In genomic region chr1:112466078-112466660, GRCh38 we compare ENCODE assay signal across 8 cellular contexts. TPM values are rescaled to one million over a fixed set of nuclear protein-coding genes. Genes with fewer than 3 reads are reported as not detected.
DNase-seq lines count a peak whose midpoint lies in the region; ATAC-seq, FAIRE-seq and TF ChIP-seq lines count a peak whose summit lies in the region.

No MANE protein-coding gene starts in this region.

- no peaks in the 10 kb centered on the region for H3K9me3 ChIP-seq in endodermal cell (ENCODE audit: control insufficient read depth, low read length)

- no peak overlapping the region for H3K27ac ChIP-seq in endodermal cell (ENCODE audit: low read depth, low read length)

- no peak overlapping the region for H3K9ac ChIP-seq in endodermal cell (ENCODE audit: extremely low read depth, low read length, poor library complexity, severe bottlenecking)

- no peaks in the 10 kb centered on the region for H3K36me3 Mint-ChIP-seq in endodermal cell (ENCODE audit: low read depth)
- no peaks in the 10 kb centered on the region for H3K36me3 Mint-ChIP-seq in mesothelial cell of epicardium

- H3K4me1 Mint-ChIP-seq in endodermal cell (peaks cover 38% of the 10 kb centered on the region), mesothelial cell of epicardium (peaks cover 38% of the 10 kb centered on the region)

- FAIRE-seq in HTR-8/SVneo (lab: Jason Lieb, UNC): peak; percentile 48

- peak overlapping the region; percentile 11 for H3K4me3 Mint-ChIP-seq in endodermal cell
- H3K4me3 Mint-ChIP-seq in mesothelial cell of epicardium: peak overlapping the region; percentile 77

- H3K9me3 Mint-ChIP-seq in endodermal cell (no peaks in the 10 kb centered on the region), mesothelial cell of epicardium (no peaks in the 10 kb centered on the region)

- H3K4me3 ChIP-seq in endodermal cell (ENCODE audit: low read length): peak overlapping the region; percentile 30

- in situ Hi-C loops in Caki2 (cut with HindIII; ENCODE audit: low pct_unique_long_range_greater_than_20kb, low sequenced_read_pairs): no loop called here

- H3K27ac Mint-ChIP-seq in endodermal cell: no peak overlapping the region
- peak overlapping the region; percentile 88 for H3K27ac Mint-ChIP-seq in mesothelial cell of epicardium

- DNase-seq in Caki2 (ENCODE audit: low read depth): peak; percentile 89
- peak; percentile 68 for DNase-seq in HTR-8/SVneo (ENCODE audit: insufficient read length, low spot score)
- DNase-seq in NOMO-1 treated with dmso at 0.1 percent for 144 hours (lab: John Stamatoyannopoulos, UW; ENCODE audit: unreplicated experiment): peak; percentile 99
- DNase-seq in activated CD8-positive, alpha-beta memory T cell treated with anti-CD3 and anti-CD28 coated beads, Interleukin-2, amount 50 U/mL, for 1 hour (ENCODE audit: extremely low read depth): peak; percentile 55
- peak; percentile 99 for DNase-seq in endodermal cell
- peak; percentile 87 to 95 for DNase-seq in mesothelial cell of epicardium (ENCODE audit: low spot score in 2 of 2, unreplicated experiment in 2 of 2)
- DNase-seq in stimulated activated CD8-positive, alpha-beta memory T cell treated with anti-CD3 and anti-CD28 coated beads, Interleukin-15, amount 100 ng/mL, for 4 hours (ENCODE audit: low read depth in 2 of 2): peak; percentile 59 to 73

- TF ChIP-seq CTCF in endodermal cell (conservative IDR thresholded peaks at IDR 0.05) (peak; percentile 90), mesothelial cell of epicardium (IDR thresholded peaks at IDR 0.05; ENCODE audit: unreplicated experiment) (peak; percentile 85)

- H3K27me3 Mint-ChIP-seq in endodermal cell (ENCODE audit: insufficient read depth): peaks cover 47% of the 10 kb centered on the region
- H3K27me3 Mint-ChIP-seq in mesothelial cell of epicardium (ENCODE audit: low read depth): no peaks in the 10 kb centered on the region

- H3K4me1 ChIP-seq in endodermal cell (ENCODE audit: control insufficient read depth, insufficient read depth, low read length): no peaks in the 10 kb centered on the region

- peak; percentile 89 for ATAC-seq in GM21381 (IDR thresholded peaks at IDR 0.05; ENCODE audit: unreplicated experiment)

- peaks cover 10% of the 10 kb centered on the region for H3K27me3 ChIP-seq in endodermal cell (ENCODE audit: control insufficient read depth, insufficient read depth, low read length, poor library complexity, severe bottlenecking)

- WGBS in endodermal cell (ENCODE audit: insufficient coverage in 1 of 2, insufficient read length in 1 of 2), 2 experiments: 11% methylated on average over 20 to 31 of the region's 31 CpGs

- no peaks in the 10 kb centered on the region for H3K36me3 ChIP-seq in endodermal cell (ENCODE audit: control insufficient read depth, insufficient read depth, low read length)

RNA-seq across cellular contexts. Expression of gene WNT2B, which starts 42.6 kb away (rescaled TPM):
- total RNA-seq in Caki2 (2014; rRNA removed; shearing (Covaris generic); ENCODE audit: low replicate concordance): 0.23 and 0.37 TPM in 2 replicates
- total RNA-seq in endodermal cell (under 1 TPM; 0.51 to 0.57 TPM), mesothelial cell of epicardium (146 to 165 TPM (median 151 TPM) in 3 replicates)
- polyA plus RNA-seq in endodermal cell (2013, experiment 1 of 2): 1.5 TPM
- 1.8 TPM for polyA plus RNA-seq in endodermal cell (2013, experiment 2 of 2)

Comparison
In these comparisons a context has a peak if more than half of its experiments do, and no peak if none do; other contexts are left out.
1. RNA of gene WNT2B, which starts 42.6 kb away (total RNA-seq): 146 to 165 TPM in mesothelial cell of epicardium; 0.51 to 0.57 TPM in endodermal cell and 0.23 to 0.37 TPM in Caki2; every median in the first group is over 10 times any median in the second.
2. Peak in every context shown above with its lines, with median percentiles within 50 percentile points of each other: DNase-seq.